In genomic region chr7:157854066-157854891, GRCh38 we compare ENCODE assay signal across 11 cellular contexts.
DNase-seq lines count a peak whose midpoint lies in the region; ATAC-seq and TF ChIP-seq lines count a peak whose summit lies in the region.
"Had no signal": no experiment of that assay in that cellular context is flagged by ENCODE, and none has a peak within 500 bp of the region (broad histone marks: within the 10 kb centered on the region; RNA-seq: fewer than 3 reads in every experiment).

No MANE protein-coding gene starts in this region.

- WGBS in lung, 2 donors: 52 to 67% methylated on average over 28 of the region's 28 CpGs

- H3K4me1 Mint-ChIP-seq in effector memory CD8-positive, alpha-beta T cell (ENCODE audit: low read depth in 2 of 2): peaks cover 7 to 8% of the 10 kb centered on the region in 2 donors

- H3K27ac ChIP-seq in lung (ENCODE audit: low read depth in 1 of 2, low read length in 1 of 2) (peak overlapping the region in 1 of 2 donors; percentile 60), tibial artery (no peak overlapping the region)
- H3K27ac ChIP-seq: suprapubic skin had no signal

- H3K27me3 Mint-ChIP-seq in effector memory CD8-positive, alpha-beta T cell: peaks cover 7 to 38% of the 10 kb centered on the region in 2 donors
- H3K27me3 Mint-ChIP-seq: naive thymus-derived CD8-positive, alpha-beta T cell had no signal

- H3K36me3 Mint-ChIP-seq in effector memory CD8-positive, alpha-beta T cell (ENCODE audit: insufficient read depth): peaks cover 3% of the 10 kb centered on the region
- H3K36me3 Mint-ChIP-seq: naive thymus-derived CD8-positive, alpha-beta T cell had no signal

- no peak overlapping the region for H3K27ac Mint-ChIP-seq in effector memory CD8-positive, alpha-beta T cell

- H3K27me3 ChIP-seq in lung (ENCODE audit: control insufficient read depth, insufficient read depth) (no peaks in the 10 kb centered on the region), tibial artery (peaks cover 0 to 5% of the 10 kb centered on the region in 2 donors)
- H3K27me3 ChIP-seq: suprapubic skin had no signal

- DNase-seq in OCI-M1 (lab: John Stamatoyannopoulos, UW): peak; percentile 26
- no peak for DNase-seq in effector memory CD8-positive, alpha-beta T cell
- DNase-seq in lung (ENCODE audit: low spot score): peak; percentile 73
- DNase-seq in tibial artery: peak; percentile 80
- no peak for DNase-seq in NCI-H2227 (lab: John Stamatoyannopoulos, UW; ENCODE audit: unreplicated experiment)
- DNase-seq in activated effector memory CD4-positive, alpha-beta T cell treated with Interleukin-2 at 50 U/mL for 16 hours: no peak
- DNase-seq in cerebellar nuclear complex (lab: John Stamatoyannopoulos, UW): no peak
- DNase-seq: naive thymus-derived CD8-positive, alpha-beta T cell; NCI-H146 had no signal

- H3K4me3 Mint-ChIP-seq in effector memory CD8-positive, alpha-beta T cell: peak overlapping the region in 1 of 2 donors; percentile 11

- H3K36me3 ChIP-seq in lung (ENCODE audit: control insufficient read depth in 2 of 2, insufficient read depth in 2 of 2, low read length in 2 of 2) (no peaks in the 10 kb centered on the region), tibial artery (no peaks in the 10 kb centered on the region)
- H3K36me3 ChIP-seq: suprapubic skin had no signal

- ATAC-seq in effector memory CD8-positive, alpha-beta T cell (replicated peaks): peak; percentile 55
- ATAC-seq in lung (ENCODE audit: insufficient read depth, low FRiP score): peak; percentile 81
- no peak for ATAC-seq in GM18511 (IDR thresholded peaks at IDR 0.05; ENCODE audit: unreplicated experiment)
- ATAC-seq: naive thymus-derived CD8-positive, alpha-beta T cell had no signal

- peaks cover 0 to 5% of the 10 kb centered on the region in 2 donors for H3K4me1 ChIP-seq in lung (ENCODE audit: control insufficient read depth in 2 of 2, insufficient read depth in 2 of 2, low read length in 2 of 2)
- H3K4me1 ChIP-seq in tibial artery: no peaks in the 10 kb centered on the region

- peaks cover 0 to 3% of the 10 kb centered on the region in 2 donors for H3K9me3 ChIP-seq in lung (ENCODE audit: control insufficient read depth in 2 of 2, insufficient read depth in 1 of 2, low read length in 1 of 2)
- no peaks in the 10 kb centered on the region for H3K9me3 ChIP-seq in tibial artery
- H3K9me3 ChIP-seq: suprapubic skin had no signal

- H3K4me3 ChIP-seq in lung (peak overlapping the region; percentile 7), tibial artery (no peak overlapping the region)
- H3K4me3 ChIP-seq: suprapubic skin had no signal

- intact Hi-C loops in tibial artery (cut with DNase I; ENCODE audit: low total_unique reads): no loop called here

- H3K9me3 Mint-ChIP-seq in effector memory CD8-positive, alpha-beta T cell: no peaks in the 10 kb centered on the region
- H3K9me3 Mint-ChIP-seq: naive thymus-derived CD8-positive, alpha-beta T cell had no signal

- TF ChIP-seq CTCF in lung (IDR thresholded peaks at IDR 0.05; ENCODE audit: control extremely low read depth, extremely low read depth) (no peak), tibial artery (IDR thresholded peaks at IDR 0.05) (no peak)

Comparison
In these comparisons a context has a peak if more than half of its experiments do, and no peak if none do; other contexts are left out.
1. DNase-seq: peak in OCI-M1 (single experiment), lung (single experiment) and tibial artery (2 of 2); none in effector memory CD8-positive, alpha-beta T cell (0 of 3), NCI-H2227 (single experiment), activated effector memory CD4-positive, alpha-beta T cell treated with Interleukin-2 at 50 U/mL for 16 hours (single experiment) and cerebellar nuclear complex (0 of 2).